Comparison of ENCODE assay signal across 14 cellular contexts in genomic region chr19:2438178-2438577, GRCh38. TPM values are rescaled to one million over a fixed set of nuclear protein-coding genes. Genes with fewer than 3 reads are reported as not detected.
"Had no signal": no experiment of that assay in that cellular context is flagged by ENCODE, and none has a peak within 500 bp of the region (broad histone marks: within the 10 kb centered on the region; RNA-seq: fewer than 3 reads in every experiment).

No MANE protein-coding gene starts in this region.

- H3K9me3 ChIP-seq: colonic mucosa, mucosa of descending colon had no signal

- H3K4me3 ChIP-seq: colonic mucosa, hepatocyte, mucosa of descending colon had no signal

- H3K4me1 ChIP-seq: colonic mucosa had no signal

- H3K27ac ChIP-seq: colonic mucosa, hepatocyte had no signal

- ATAC-seq: left cardiac atrium; mucosa of descending colon; naive thymus-derived CD8-positive, alpha-beta T cell had no signal

- H3K4me2 ChIP-seq: hepatocyte had no signal

- H2AFZ ChIP-seq: hepatocyte had no signal

- H3K27me3 ChIP-seq: colonic mucosa, hepatocyte had no signal

- DNase-seq: colonic mucosa; effector CD8-positive, alpha-beta T cell; foreskin melanocyte; head of caudate nucleus; kidney; left cardiac atrium; mucosa of descending colon; naive thymus-derived CD8-positive, alpha-beta T cell; posterior cingulate gyrus; small intestine; stimulated activated CD4-positive, alpha-beta T cell treated with anti-CD3 and anti-CD28 coated beads, Interleukin-12 subunit alpha, Interleukin-12 subunit beta, amount 100 ng/mL, for 4 hours; stimulated activated naive CD4-positive, alpha-beta T cell had no signal

RNA-seq across cellular contexts. Expression of gene GADD45B, which starts 37.7 kb away (rescaled TPM):
- polyA plus RNA-seq: neural cell had no signal
